In genomic region chr3:169476289-169476688, GRCh38 we compare ENCODE assay signal across 13 cellular contexts.
"Had no signal": no experiment of that assay in that cellular context is flagged by ENCODE, and none has a peak within 500 bp of the region (broad histone marks: within the 10 kb centered on the region; RNA-seq: fewer than 3 reads in every experiment).

No MANE protein-coding gene starts in this region.

- H3K9me3 ChIP-seq: esophagus squamous epithelium, gastroesophageal sphincter, right atrium auricular region had no signal

- H3K27ac ChIP-seq: esophagus squamous epithelium, gastroesophageal sphincter, right atrium auricular region had no signal

- H3K4me3 ChIP-seq: esophagus squamous epithelium, gastroesophageal sphincter, right atrium auricular region had no signal

- DNase-seq: dermis blood vessel endothelial cell; esophagus squamous epithelium; foreskin fibroblast; glutamatergic neuron; islet precursor cell; mammary epithelial cell; naive thymus-derived CD4-positive, alpha-beta T cell; small intestine; stimulated activated CD4-positive, alpha-beta T cell treated with anti-CD3 and anti-CD28 coated beads, Interleukin-2, amount 100 ng/mL, for 48 hours; stimulated activated naive CD4-positive, alpha-beta T cell treated with Interleukin-2 at 50 U/mL for 16 hours; trophoblast cell had no signal

- H3K27me3 ChIP-seq: esophagus squamous epithelium, gastroesophageal sphincter, right atrium auricular region had no signal

- H3K36me3 ChIP-seq: esophagus squamous epithelium, gastroesophageal sphincter, right atrium auricular region had no signal

- H3K4me1 ChIP-seq: esophagus squamous epithelium, gastroesophageal sphincter, right atrium auricular region had no signal
